3 cellular contexts compared by ENCODE assay signal in the genomic region with DNA sequence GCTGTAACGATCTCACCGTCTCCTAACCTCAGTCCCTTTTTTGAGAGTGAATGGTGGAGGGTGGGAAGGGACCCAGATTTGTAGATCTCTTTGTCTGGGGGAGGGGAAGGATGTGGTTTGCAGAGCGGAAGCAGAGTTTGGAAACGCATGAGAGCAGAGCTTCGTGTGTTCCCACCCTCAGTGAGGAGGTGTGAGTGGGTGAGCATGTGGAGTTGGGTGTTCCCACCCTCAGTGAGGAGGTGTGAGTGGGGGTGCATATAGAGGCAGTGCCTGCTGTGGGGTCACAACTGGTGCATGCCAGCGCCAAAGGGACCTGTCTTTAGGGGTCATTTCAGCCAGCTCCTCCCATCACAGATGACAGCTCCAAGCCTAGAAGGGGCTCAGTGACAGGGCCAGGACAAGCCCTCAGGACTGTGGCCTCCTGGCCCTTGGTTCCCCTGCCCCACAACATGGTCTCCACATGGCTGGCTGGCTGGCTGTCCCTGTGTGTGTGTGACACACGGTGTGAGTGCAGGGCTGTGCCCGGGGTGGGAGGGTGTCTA.
TF ChIP-seq lines count a peak whose summit lies in the region.

No MANE protein-coding gene starts in this region.

TF ChIP-seq in HEK293, 187 proteins besides CTCF, POLR2A, EP300 and RAD21 (continued from another document):
- TF ChIP-seq, protein P1, sequence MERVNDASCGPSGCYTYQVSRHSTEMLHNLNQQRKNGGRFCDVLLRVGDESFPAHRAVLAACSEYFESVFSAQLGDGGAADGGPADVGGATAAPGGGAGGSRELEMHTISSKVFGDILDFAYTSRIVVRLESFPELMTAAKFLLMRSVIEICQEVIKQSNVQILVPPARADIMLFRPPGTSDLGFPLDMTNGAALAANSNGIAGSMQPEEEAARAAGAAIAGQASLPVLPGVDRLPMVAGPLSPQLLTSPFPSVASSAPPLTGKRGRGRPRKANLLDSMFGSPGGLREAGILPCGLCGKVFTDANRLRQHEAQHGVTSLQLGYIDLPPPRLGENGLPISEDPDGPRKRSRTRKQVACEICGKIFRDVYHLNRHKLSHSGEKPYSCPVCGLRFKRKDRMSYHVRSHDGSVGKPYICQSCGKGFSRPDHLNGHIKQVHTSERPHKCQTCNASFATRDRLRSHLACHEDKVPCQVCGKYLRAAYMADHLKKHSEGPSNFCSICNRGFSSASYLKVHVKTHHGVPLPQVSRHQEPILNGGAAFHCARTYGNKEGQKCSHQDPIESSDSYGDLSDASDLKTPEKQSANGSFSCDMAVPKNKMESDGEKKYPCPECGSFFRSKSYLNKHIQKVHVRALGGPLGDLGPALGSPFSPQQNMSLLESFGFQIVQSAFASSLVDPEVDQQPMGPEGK (tag by site-specific recombination; IDR thresholded peaks at IDR 0.05) = peak; percentile 26; the same call in 1 of the 2 replicates
- no peak for TF ChIP-seq HOXC10 (CRISPR knock-in tag; IDR thresholded peaks at IDR 0.05)
- TF ChIP-seq, protein P2, sequence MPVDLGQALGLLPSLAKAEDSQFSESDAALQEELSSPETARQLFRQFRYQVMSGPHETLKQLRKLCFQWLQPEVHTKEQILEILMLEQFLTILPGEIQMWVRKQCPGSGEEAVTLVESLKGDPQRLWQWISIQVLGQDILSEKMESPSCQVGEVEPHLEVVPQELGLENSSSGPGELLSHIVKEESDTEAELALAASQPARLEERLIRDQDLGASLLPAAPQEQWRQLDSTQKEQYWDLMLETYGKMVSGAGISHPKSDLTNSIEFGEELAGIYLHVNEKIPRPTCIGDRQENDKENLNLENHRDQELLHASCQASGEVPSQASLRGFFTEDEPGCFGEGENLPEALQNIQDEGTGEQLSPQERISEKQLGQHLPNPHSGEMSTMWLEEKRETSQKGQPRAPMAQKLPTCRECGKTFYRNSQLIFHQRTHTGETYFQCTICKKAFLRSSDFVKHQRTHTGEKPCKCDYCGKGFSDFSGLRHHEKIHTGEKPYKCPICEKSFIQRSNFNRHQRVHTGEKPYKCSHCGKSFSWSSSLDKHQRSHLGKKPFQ (tag by site-specific recombination; IDR thresholded peaks at IDR 0.05) = peak; percentile 95
- 0 out of 2 replicates have a peak, but pooled peaks have one; percentile 7 for TF ChIP-seq SP2 (tag by site-specific recombination; IDR thresholded peaks at IDR 0.05)
- peak; percentile 49; the same call in 1 of the 2 replicates for TF ChIP-seq ZNF600 (tag by site-specific recombination; IDR thresholded peaks at IDR 0.05)
- TF ChIP-seq, protein P3, sequence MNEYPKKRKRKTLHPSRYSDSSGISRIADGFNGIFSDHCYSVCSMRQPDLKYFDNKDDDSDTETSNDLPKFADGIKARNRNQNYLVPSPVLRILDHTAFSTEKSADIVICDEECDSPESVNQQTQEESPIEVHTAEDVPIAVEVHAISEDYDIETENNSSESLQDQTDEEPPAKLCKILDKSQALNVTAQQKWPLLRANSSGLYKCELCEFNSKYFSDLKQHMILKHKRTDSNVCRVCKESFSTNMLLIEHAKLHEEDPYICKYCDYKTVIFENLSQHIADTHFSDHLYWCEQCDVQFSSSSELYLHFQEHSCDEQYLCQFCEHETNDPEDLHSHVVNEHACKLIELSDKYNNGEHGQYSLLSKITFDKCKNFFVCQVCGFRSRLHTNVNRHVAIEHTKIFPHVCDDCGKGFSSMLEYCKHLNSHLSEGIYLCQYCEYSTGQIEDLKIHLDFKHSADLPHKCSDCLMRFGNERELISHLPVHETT (tag by site-specific recombination; IDR thresholded peaks at IDR 0.05) = no peak
- no peak for TF ChIP-seq ZNF19 (tag by site-specific recombination; IDR thresholded peaks at IDR 0.05; ENCODE audit: low read depth)
- no peak for TF ChIP-seq MZF1 (tag by site-specific recombination; IDR thresholded peaks at IDR 0.05; ENCODE audit: borderline replicate concordance)
- TF ChIP-seq ZFHX2 (tag by site-specific recombination; conservative IDR thresholded peaks at IDR 0.05) = peak; percentile 96
- TF ChIP-seq ZBTB48 (tag by site-specific recombination; IDR thresholded peaks at IDR 0.05) = peak; percentile 63
- no peak for TF ChIP-seq ZNF544 (tag by site-specific recombination; IDR thresholded peaks at IDR 0.05)
- no peak for TF ChIP-seq ZBTB17 (tag by site-specific recombination; IDR thresholded peaks at IDR 0.05)
- TF ChIP-seq EGR2 (tag by site-specific recombination; IDR thresholded peaks at IDR 0.05; ENCODE audit: low read depth) = peak; percentile 91
- no peak for TF ChIP-seq ZNF473 (tag by site-specific recombination; IDR thresholded peaks at IDR 0.05)
- TF ChIP-seq RBAK (tag by site-specific recombination; IDR thresholded peaks at IDR 0.05) = no peak

TF ChIP-seq in WTC11, 78 proteins besides CTCF, POLR2A, EP300 and RAD21 (continued from another document):
- TF ChIP-seq, protein P4, sequence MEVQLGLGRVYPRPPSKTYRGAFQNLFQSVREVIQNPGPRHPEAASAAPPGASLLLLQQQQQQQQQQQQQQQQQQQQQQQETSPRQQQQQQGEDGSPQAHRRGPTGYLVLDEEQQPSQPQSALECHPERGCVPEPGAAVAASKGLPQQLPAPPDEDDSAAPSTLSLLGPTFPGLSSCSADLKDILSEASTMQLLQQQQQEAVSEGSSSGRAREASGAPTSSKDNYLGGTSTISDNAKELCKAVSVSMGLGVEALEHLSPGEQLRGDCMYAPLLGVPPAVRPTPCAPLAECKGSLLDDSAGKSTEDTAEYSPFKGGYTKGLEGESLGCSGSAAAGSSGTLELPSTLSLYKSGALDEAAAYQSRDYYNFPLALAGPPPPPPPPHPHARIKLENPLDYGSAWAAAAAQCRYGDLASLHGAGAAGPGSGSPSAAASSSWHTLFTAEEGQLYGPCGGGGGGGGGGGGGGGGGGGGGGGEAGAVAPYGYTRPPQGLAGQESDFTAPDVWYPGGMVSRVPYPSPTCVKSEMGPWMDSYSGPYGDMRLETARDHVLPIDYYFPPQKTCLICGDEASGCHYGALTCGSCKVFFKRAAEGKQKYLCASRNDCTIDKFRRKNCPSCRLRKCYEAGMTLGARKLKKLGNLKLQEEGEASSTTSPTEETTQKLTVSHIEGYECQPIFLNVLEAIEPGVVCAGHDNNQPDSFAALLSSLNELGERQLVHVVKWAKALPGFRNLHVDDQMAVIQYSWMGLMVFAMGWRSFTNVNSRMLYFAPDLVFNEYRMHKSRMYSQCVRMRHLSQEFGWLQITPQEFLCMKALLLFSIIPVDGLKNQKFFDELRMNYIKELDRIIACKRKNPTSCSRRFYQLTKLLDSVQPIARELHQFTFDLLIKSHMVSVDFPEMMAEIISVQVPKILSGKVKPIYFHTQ (CRISPR knock-in tag; IDR thresholded peaks at IDR 0.05) = no peak
- TF ChIP-seq ETV6 (CRISPR knock-in tag; IDR thresholded peaks at IDR 0.05) = no peak
- no peak for TF ChIP-seq TCF7 (CRISPR knock-in tag; IDR thresholded peaks at IDR 0.05; ENCODE audit: low read depth)
- TF ChIP-seq TEAD4 (CRISPR knock-in tag; IDR thresholded peaks at IDR 0.05) = no peak
- TF ChIP-seq NFATC4 (CRISPR knock-in tag; IDR thresholded peaks at IDR 0.05) = no peak
TF ChIP-seq in WTC11: peak in this region for 0.

TF ChIP-seq in SK-N-SH, 30 proteins besides CTCF, POLR2A, EP300 and RAD21 (continued from another document):
- TF ChIP-seq, protein P5, sequence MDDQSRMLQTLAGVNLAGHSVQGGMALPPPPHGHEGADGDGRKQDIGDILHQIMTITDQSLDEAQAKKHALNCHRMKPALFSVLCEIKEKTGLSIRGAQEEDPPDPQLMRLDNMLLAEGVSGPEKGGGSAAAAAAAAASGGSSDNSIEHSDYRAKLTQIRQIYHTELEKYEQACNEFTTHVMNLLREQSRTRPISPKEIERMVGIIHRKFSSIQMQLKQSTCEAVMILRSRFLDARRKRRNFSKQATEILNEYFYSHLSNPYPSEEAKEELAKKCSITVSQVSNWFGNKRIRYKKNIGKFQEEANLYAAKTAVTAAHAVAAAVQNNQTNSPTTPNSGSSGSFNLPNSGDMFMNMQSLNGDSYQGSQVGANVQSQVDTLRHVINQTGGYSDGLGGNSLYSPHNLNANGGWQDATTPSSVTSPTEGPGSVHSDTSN (IDR thresholded peaks at IDR 0.05) = no peak
- no peak for TF ChIP-seq TAF1 (IDR thresholded peaks at IDR 0.05; ENCODE audit: borderline replicate concordance, low read depth, low read length)
- TF ChIP-seq, protein P6, sequence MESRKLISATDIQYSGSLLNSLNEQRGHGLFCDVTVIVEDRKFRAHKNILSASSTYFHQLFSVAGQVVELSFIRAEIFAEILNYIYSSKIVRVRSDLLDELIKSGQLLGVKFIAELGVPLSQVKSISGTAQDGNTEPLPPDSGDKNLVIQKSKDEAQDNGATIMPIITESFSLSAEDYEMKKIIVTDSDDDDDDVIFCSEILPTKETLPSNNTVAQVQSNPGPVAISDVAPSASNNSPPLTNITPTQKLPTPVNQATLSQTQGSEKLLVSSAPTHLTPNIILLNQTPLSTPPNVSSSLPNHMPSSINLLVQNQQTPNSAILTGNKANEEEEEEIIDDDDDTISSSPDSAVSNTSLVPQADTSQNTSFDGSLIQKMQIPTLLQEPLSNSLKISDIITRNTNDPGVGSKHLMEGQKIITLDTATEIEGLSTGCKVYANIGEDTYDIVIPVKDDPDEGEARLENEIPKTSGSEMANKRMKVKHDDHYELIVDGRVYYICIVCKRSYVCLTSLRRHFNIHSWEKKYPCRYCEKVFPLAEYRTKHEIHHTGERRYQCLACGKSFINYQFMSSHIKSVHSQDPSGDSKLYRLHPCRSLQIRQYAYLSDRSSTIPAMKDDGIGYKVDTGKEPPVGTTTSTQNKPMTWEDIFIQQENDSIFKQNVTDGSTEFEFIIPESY (IDR thresholded peaks at IDR 0.05; ENCODE audit: borderline replicate concordance, low read depth) = no peak
- no peak for TF ChIP-seq SMC3 (IDR thresholded peaks at IDR 0.05; ENCODE audit: low read depth, low read length)
- TF ChIP-seq TCF12 (IDR thresholded peaks at IDR 0.05) = no peak
- TF ChIP-seq JUND (IDR thresholded peaks at IDR 0.05) = no peak
- TF ChIP-seq EZH2phosphoT487 (IDR thresholded peaks at IDR 0.05; ENCODE audit: borderline replicate concordance, low read depth) = no peak
- TF ChIP-seq MEF2A (IDR thresholded peaks at IDR 0.05; ENCODE audit: borderline replicate concordance, low read depth) = no peak
